Comparison of ENCODE assay signal across 8 cellular contexts in the genomic region with DNA sequence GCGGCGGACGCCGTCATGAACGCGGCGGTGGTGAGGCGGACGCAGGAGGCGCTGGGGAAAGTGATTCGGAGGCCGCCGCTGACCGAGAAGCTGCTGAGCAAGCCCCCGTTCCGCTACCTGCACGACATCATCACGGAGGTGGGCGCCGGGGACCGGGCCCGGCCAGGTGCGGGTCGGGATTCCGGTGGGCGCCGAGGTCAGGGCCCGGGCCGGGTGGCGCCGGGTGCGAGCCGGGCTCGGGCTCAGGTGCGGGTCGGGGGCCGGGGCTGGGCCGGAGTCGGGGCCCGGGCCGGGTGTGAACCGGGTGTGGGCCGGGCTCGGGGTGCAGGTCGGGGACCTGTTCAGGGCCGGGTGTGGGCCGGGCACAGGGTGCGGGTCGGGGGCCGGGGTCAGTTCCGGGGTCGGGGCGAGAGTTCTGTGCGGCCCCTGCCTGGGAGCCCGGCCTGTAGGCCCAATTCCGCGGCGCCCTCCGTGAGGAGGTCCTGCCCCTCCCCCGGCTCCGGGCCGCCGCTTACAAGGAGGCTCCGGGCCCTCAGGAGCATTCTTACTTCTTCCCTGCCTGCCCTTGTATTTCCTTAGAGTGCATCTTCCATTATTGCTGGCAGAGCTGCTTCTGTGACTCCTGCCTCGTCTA. TPM values are rescaled to one million over a fixed set of nuclear protein-coding genes. Genes with fewer than 3 reads are reported as not detected.
DNase-seq lines count a peak whose midpoint lies in the region; ATAC-seq and TF ChIP-seq lines count a peak whose summit lies in the region.

No MANE protein-coding gene starts in this region.

- peak overlapping the region; percentile 75 to 95 (median 86) for H3K4me3 ChIP-seq in Peyer's patch

- H3K27me3 ChIP-seq in Peyer's patch = no peaks in the 10 kb centered on the region

- no peaks in the 10 kb centered on the region for H3K9me3 ChIP-seq in Peyer's patch

- H3K27me3 Mint-ChIP-seq in activated CD4-positive, alpha-beta T cell treated with anti-CD3 and anti-CD28 coated beads, Interleukin-2, amount 10 ng/mL, durations not matched to agents 7 days and 5 days = peaks cover 7% of the 10 kb centered on the region
- H3K27me3 Mint-ChIP-seq in neural crest cell (ENCODE audit: low read depth) = peaks cover 5% of the 10 kb centered on the region

- peaks cover 0 to under 1% (median 0%) of the 10 kb centered on the region in 3 donors for H3K36me3 ChIP-seq in Peyer's patch

- H3K27ac ChIP-seq in Peyer's patch (peak overlapping the region in 3 of 4 donors; percentile 10 to 60 (median 43)), epithelial cell of prostate (peak overlapping the region; percentile 34)

- no peak for TF ChIP-seq POLR2A in Peyer's patch (IDR thresholded peaks at IDR 0.05)

- no peak for DNase-seq in activated CD4-positive, alpha-beta T cell treated with anti-CD3 and anti-CD28 coated beads, Interleukin-2, amount 10 ng/mL, durations not matched to agents 7 days and 5 days
- DNase-seq in activated CD4-positive, alpha-beta T cell treated with anti-CD3 and anti-CD28 coated beads for 4 hours = no peak
- no peak for DNase-seq in Peyer's patch
- no peak for DNase-seq in epithelial cell of prostate (ENCODE audit: low read depth, low spot score)
- DNase-seq in neural crest cell (ENCODE audit: low read depth, low spot score) = no peak
- no peak for DNase-seq in NCI-H187 treated with DMSO at 0.1 percent for 48 hours (lab: John Stamatoyannopoulos, UW)
- DNase-seq in NCI-H2081 treated with DMSO at 0.1 percent for 48 hours (lab: John Stamatoyannopoulos, UW) = no peak

- peaks cover 16% of the 10 kb centered on the region for H3K4me1 Mint-ChIP-seq in activated CD4-positive, alpha-beta T cell treated with anti-CD3 and anti-CD28 coated beads, Interleukin-2, amount 10 ng/mL, durations not matched to agents 7 days and 5 days
- H3K4me1 Mint-ChIP-seq in neural crest cell = peaks cover 15% of the 10 kb centered on the region

- H3K4me3 Mint-ChIP-seq in activated CD4-positive, alpha-beta T cell treated with anti-CD3 and anti-CD28 coated beads, Interleukin-2, amount 10 ng/mL, durations not matched to agents 7 days and 5 days = peak overlapping the region; percentile 71
- peak overlapping the region; percentile 90 for H3K4me3 Mint-ChIP-seq in neural crest cell

- peak; percentile 41 for ATAC-seq in HG02642 (IDR thresholded peaks at IDR 0.05; ENCODE audit: poor library complexity, unreplicated experiment)

- CTCF ChIA-PET in activated CD4-positive, alpha-beta T cell treated with anti-CD3 and anti-CD28 coated beads, Interleukin-2, amount 10 ng/mL, durations not matched to agents 7 days and 5 days (lab: Charles Lee) = interaction anchor here (0.5 to 1.5 kb wide), 3 partner anchors 11 to 31 kb away, joined by 3 to 4 read pairs (median 3); no protein-coding TSS in a partner anchor

- no peaks in the 10 kb centered on the region for H3K36me3 Mint-ChIP-seq in activated CD4-positive, alpha-beta T cell treated with anti-CD3 and anti-CD28 coated beads, Interleukin-2, amount 10 ng/mL, durations not matched to agents 7 days and 5 days (ENCODE audit: low read depth)
- H3K36me3 Mint-ChIP-seq in neural crest cell (ENCODE audit: low read depth) = peaks cover 2% of the 10 kb centered on the region

- POLR2A ChIA-PET in activated CD4-positive, alpha-beta T cell treated with anti-CD3 and anti-CD28 coated beads, Interleukin-2, amount 10 ng/mL, durations not matched to agents 7 days and 5 days (lab: Charles Lee) = no interaction called here

- peaks cover 0 to 13% (median 5%) of the 10 kb centered on the region in 4 donors for H3K4me1 ChIP-seq in Peyer's patch

- H3K27ac Mint-ChIP-seq in activated CD4-positive, alpha-beta T cell treated with anti-CD3 and anti-CD28 coated beads, Interleukin-2, amount 10 ng/mL, durations not matched to agents 7 days and 5 days = no peak overlapping the region
- H3K27ac Mint-ChIP-seq in neural crest cell (ENCODE audit: unreplicated experiment) = no peak overlapping the region

- no peaks in the 10 kb centered on the region for H3K9me3 Mint-ChIP-seq in activated CD4-positive, alpha-beta T cell treated with anti-CD3 and anti-CD28 coated beads, Interleukin-2, amount 10 ng/mL, durations not matched to agents 7 days and 5 days
- no peaks in the 10 kb centered on the region for H3K9me3 Mint-ChIP-seq in neural crest cell

- TF ChIP-seq CTCF in Peyer's patch (IDR thresholded peaks at IDR 0.05) = no peak
- no peak for TF ChIP-seq CTCF in neural crest cell (conservative IDR thresholded peaks at IDR 0.05)

RNA-seq across cellular contexts. Expression of a gene that starts 0.4 kb away (rescaled TPM):
- total RNA-seq in activated CD4-positive, alpha-beta T cell treated with anti-CD3 and anti-CD28 coated beads, Interleukin-2, amount 10 ng/mL, durations not matched to agents 7 days and 5 days = 1 to 10 TPM; 7.9 to 9.2 TPM
- 10 to 100 TPM; 11.0 to 27.2 (median 13.4) TPM for total RNA-seq in Peyer's patch
- 19.3 and 20.7 TPM in 2 replicates for total RNA-seq in neural crest cell

RNA-seq across cellular contexts. Expression of a gene that starts 32.4 kb away (rescaled TPM):
- 10 to 100 TPM; 11.8 to 13.1 TPM for total RNA-seq in activated CD4-positive, alpha-beta T cell treated with anti-CD3 and anti-CD28 coated beads, Interleukin-2, amount 10 ng/mL, durations not matched to agents 7 days and 5 days
- 10 to 100 TPM; 15.6 to 65.2 (median 38.2) TPM for total RNA-seq in Peyer's patch
- total RNA-seq in neural crest cell = 8.6 TPM in 2 replicates
